8 cellular contexts compared by ENCODE assay signal in genomic region chr11:108647701-108648527, GRCh38. TPM values are rescaled to one million over a fixed set of nuclear protein-coding genes. Genes with fewer than 3 reads are reported as not detected.
DNase-seq lines count a peak whose midpoint lies in the region; ATAC-seq, FAIRE-seq and TF ChIP-seq lines count a peak whose summit lies in the region.

No MANE protein-coding gene starts in this region.

- POLR2A ChIA-PET in activated B cell treated with CpG ODN at 0.5 μM for 24 hours (lab: Charles Lee): no interaction called here

- peak; percentile 68 for FAIRE-seq in A204.1 (lab: Jason Lieb, UNC)

- no peak overlapping the region for H3K4me3 Mint-ChIP-seq in activated B cell treated with CpG ODN at 0.5 μM for 24 hours

- DNase-seq in NCI-H2227 (lab: John Stamatoyannopoulos, UW; ENCODE audit: unreplicated experiment) (peak; percentile 59), activated B cell treated with CpG ODN at 0.5 μM for 24 hours (no peak), cerebellum (ENCODE audit: low spot score) (peak; percentile 71), left colon (peak; percentile 47 to 71)
- peak; percentile 50 for DNase-seq in stimulated activated CD4-positive, alpha-beta T cell treated with anti-CD3 and anti-CD28 coated beads, Interleukin-2, amount 100 ng/mL, for 4 hours (ENCODE audit: low read depth)

- TF ChIP-seq CTCF in activated B cell treated with CpG ODN at 0.5 μM for 24 hours (IDR thresholded peaks at IDR 0.05): no peak

- CTCF ChIA-PET in activated B cell treated with CpG ODN at 0.5 μM for 24 hours (lab: Charles Lee): interaction anchor here (1.0 to 3.6 kb wide), 2 partner anchors 529 kb away, joined by 3 to 23 read pairs; no protein-coding TSS in a partner anchor

- peaks cover 9% of the 10 kb centered on the region for H3K27me3 Mint-ChIP-seq in activated B cell treated with CpG ODN at 0.5 μM for 24 hours

- intact Hi-C loops in activated B cell treated with CpG ODN at 0.5 μM for 24 hours (cut with micrococcal nuclease) (loop anchor here (1.0 to 5.0 kb wide), 5 partner anchors 231 to 731 kb away; partner anchors contain the start of genes ACAT1 and CUL5), left colon (cut with DNase I, micrococcal nuclease) (no loop called here)

- H3K9me3 Mint-ChIP-seq in activated B cell treated with CpG ODN at 0.5 μM for 24 hours: peaks cover 3% of the 10 kb centered on the region

- H3K27ac Mint-ChIP-seq in activated B cell treated with CpG ODN at 0.5 μM for 24 hours: no peak overlapping the region

- ATAC-seq in GM18508 (IDR thresholded peaks at IDR 0.05; ENCODE audit: insufficient read depth, unreplicated experiment) (peak; percentile 75), HG03095 (IDR thresholded peaks at IDR 0.05; ENCODE audit: unreplicated experiment) (peak; percentile 86), activated B cell treated with CpG ODN at 0.5 μM for 24 hours (ENCODE audit: low read depth) (peak; percentile 71), left colon (peak; percentile 94)

- no peaks in the 10 kb centered on the region for H3K36me3 Mint-ChIP-seq in activated B cell treated with CpG ODN at 0.5 μM for 24 hours (ENCODE audit: low read depth)

- no peaks in the 10 kb centered on the region for H3K4me1 Mint-ChIP-seq in activated B cell treated with CpG ODN at 0.5 μM for 24 hours

RNA-seq across cellular contexts. Expression of gene DDX10, which starts 17.0 kb away (rescaled TPM):
- total RNA-seq in activated B cell treated with CpG ODN at 0.5 μM for 24 hours (37.7 and 43.3 TPM in 2 replicates), cerebellum (26.2 TPM), left colon (10 to 100 TPM; 15.7 to 17.1 TPM)

RNA-seq across cellular contexts. Expression of gene EXPH5, which starts 54.3 kb away (rescaled TPM):
- 0.27 and 0.29 TPM in 2 replicates for total RNA-seq in activated B cell treated with CpG ODN at 0.5 μM for 24 hours
- 8.8 TPM for total RNA-seq in cerebellum
- total RNA-seq in left colon: 10 to 100 TPM; 42.2 to 51.8 TPM
